20 cellular contexts compared by ENCODE assay signal in genomic region chr11:83185767-83186166, GRCh38. TPM values are rescaled to one million over a fixed set of nuclear protein-coding genes. Genes with fewer than 3 reads are reported as not detected.
DNase-seq lines count a peak whose midpoint lies in the region; ATAC-seq, FAIRE-seq and TF ChIP-seq lines count a peak whose summit lies in the region.
"Had no signal": no experiment of that assay in that cellular context is flagged by ENCODE, and none has a peak within 500 bp of the region (broad histone marks: within the 10 kb centered on the region; RNA-seq: fewer than 3 reads in every experiment).

No MANE protein-coding gene starts in this region.

- H4K20me1 ChIP-seq in IMR-90 (ENCODE audit: insufficient read depth, low read length) = no peaks in the 10 kb centered on the region
- H4K20me1 ChIP-seq in K562 (replicated peaks; ENCODE audit: control insufficient read depth, insufficient read depth, low read length) = no peaks in the 10 kb centered on the region

- no peak overlapping the region for H3K4me2 ChIP-seq in A549
- no peak overlapping the region for H3K4me2 ChIP-seq in IMR-90 (ENCODE audit: low read depth, low read length)
- no peak overlapping the region for H3K4me2 ChIP-seq in K562 (ENCODE audit: insufficient read depth, low read length)

- TF ChIP-seq RAD21 in A549 (conservative IDR thresholded peaks at IDR 0.05 in 1 of 2, IDR thresholded peaks at IDR 0.05 in 1 of 2) (no peak), IMR-90 (IDR thresholded peaks at IDR 0.05; ENCODE audit: low read length) (no peak), K562 (CRISPR knock-in tag; conservative IDR thresholded peaks at IDR 0.05 in 1 of 2, IDR thresholded peaks at IDR 0.05 in 1 of 2) (no peak)

- no peak overlapping the region for H2AK9ac ChIP-seq in IMR-90 (replicated peaks; ENCODE audit: low read depth, low read length, poor library complexity)

- no peaks in the 10 kb centered on the region for H3K27me3 Mint-ChIP-seq in CD4-positive, CD25-positive, alpha-beta regulatory T cell
- H3K27me3 Mint-ChIP-seq: CD4-positive, alpha-beta T cell; IgD-negative memory B cell had no signal

- no peak overlapping the region for H2BK20ac ChIP-seq in IMR-90 (ENCODE audit: low read depth, low read length)

- H3K14ac ChIP-seq in IMR-90 (replicated peaks; ENCODE audit: low read depth, low read length) = no peak overlapping the region

- H3K4me1 ChIP-seq in A549 (peaks cover 8% of the 10 kb centered on the region; the same call in 1 of the 3 replicates), IMR-90 (ENCODE audit: control insufficient read depth, insufficient read depth, low read length) (no peaks in the 10 kb centered on the region), K562 (replicated peaks in 1 of 2; ENCODE audit: control insufficient read depth in 2 of 2, insufficient read depth in 2 of 2, low read length in 2 of 2) (no peaks in the 10 kb centered on the region)
- H3K4me1 ChIP-seq in CD4-positive, CD25-positive, alpha-beta regulatory T cell (ENCODE audit: control insufficient read depth, insufficient read depth, low read length, poor library complexity, severe bottlenecking) = no peaks in the 10 kb centered on the region
- H3K4me1 ChIP-seq: BE2C had no signal

- TF ChIP-seq CTCF in A549 (IDR thresholded peaks at IDR 0.05) (no peak), IMR-90 (conservative IDR thresholded peaks at IDR 0.05; ENCODE audit: low read depth, low read length) (no peak), K562 (IDR thresholded peaks at IDR 0.05 in 2 of 3, conservative IDR thresholded peaks at IDR 0.05 in 1 of 3; ENCODE audit: insufficient read depth in 2 of 3, low read depth in 1 of 3, low read length in 3 of 3) (no peak), WERI-Rb-1 (IDR thresholded peaks at IDR 0.05; ENCODE audit: low read depth, low read length) (no peak)

- no peak overlapping the region for H2AK5ac ChIP-seq in IMR-90 (ENCODE audit: low read depth, low read length)

- H4K8ac ChIP-seq in IMR-90 (ENCODE audit: low read depth in 2 of 2, low read length in 2 of 2) = no peak overlapping the region

- H3K4me3 ChIP-seq in A549 (no peak overlapping the region), IMR-90 (ENCODE audit: insufficient read depth, low read depth, low read length) (no peak overlapping the region), K562 (no peak overlapping the region), WERI-Rb-1 (ENCODE audit: low read depth, low read length) (no peak overlapping the region)
- no peak overlapping the region for H3K4me3 ChIP-seq in CD4-positive, CD25-positive, alpha-beta regulatory T cell (ENCODE audit: low read depth, low read length)

- H4K5ac ChIP-seq in IMR-90 (ENCODE audit: low read depth, low read length) = peak overlapping the region; percentile 21; the same call in 1 of the 2 replicates

- no peak overlapping the region for H4K91ac ChIP-seq in IMR-90 (ENCODE audit: insufficient read depth, low read depth, low read length)

- peaks cover 23% of the 10 kb centered on the region for H3K36me3 Mint-ChIP-seq in CD4-positive, CD25-positive, alpha-beta regulatory T cell
- H3K36me3 Mint-ChIP-seq: IgD-negative memory B cell had no signal

- H3K9me3 ChIP-seq in A549 (no peaks in the 10 kb centered on the region), IMR-90 (ENCODE audit: control insufficient read depth, insufficient read depth, low read length) (no peaks in the 10 kb centered on the region), K562 (replicated peaks; ENCODE audit: control insufficient read depth, insufficient read depth, low read depth, low read length) (no peaks in the 10 kb centered on the region), WERI-Rb-1 (ENCODE audit: severe bottlenecking) (no peaks in the 10 kb centered on the region)
- H3K9me3 ChIP-seq in CD4-positive, CD25-positive, alpha-beta regulatory T cell (ENCODE audit: control insufficient read depth in 2 of 2, low read length in 2 of 2) = no peaks in the 10 kb centered on the region
- H3K9me3 ChIP-seq: BE2C had no signal

- POLR2A ChIA-PET in A549 (lab: Yijun Ruan, JAX) (no interaction called here), IMR-90 (lab: Charles Lee; ENCODE audit: unreplicated experiment) (no interaction called here), K562 (lab: Yijun Ruan, JAX) (interaction anchor here (3.1 kb wide), 1 partner anchor 13 kb away, joined by 14 read pairs; no protein-coding TSS in a partner anchor)

- peaks cover 3% of the 10 kb centered on the region; the same call in 1 of the 3 replicates for H3K79me2 ChIP-seq in K562 (ENCODE audit: control insufficient read depth, insufficient read depth, low read length)

- no peak for TF ChIP-seq POLR2A in A549 (IDR thresholded peaks at IDR 0.05; ENCODE audit: low read length)
- TF ChIP-seq POLR2A in IMR-90 (IDR thresholded peaks at IDR 0.05; ENCODE audit: low read depth, low read length) = no peak
- peak; percentile 41; the same call in 1 of the 2 replicates for TF ChIP-seq POLR2A in K562 (conservative IDR thresholded peaks at IDR 0.05)

- H3K4me3 Mint-ChIP-seq in CD4-positive, CD25-positive, alpha-beta regulatory T cell = no peak overlapping the region
- H3K4me3 Mint-ChIP-seq: CD4-positive, alpha-beta T cell; H9; IgD-negative memory B cell had no signal

- no peak overlapping the region for H2AFZ ChIP-seq in IMR-90 (replicated peaks; ENCODE audit: low read length, poor library complexity)
- H2AFZ ChIP-seq in K562 (ENCODE audit: low read depth, low read length) = no peak overlapping the region

- no peak overlapping the region for H2BK5ac ChIP-seq in IMR-90 (ENCODE audit: low read depth, low read length, poor library complexity, severe bottlenecking)

- 94% methylated on average over 1 of the region's 1 CpG for WGBS in A549 (ENCODE audit: missing lambda C conversion rate)
- WGBS in IMR-90 (ENCODE audit: extremely low coverage in 2 of 2, insufficient read length in 1 of 2), 2 experiments = no CpG with 5 or more reads among the region's 1 CpG
- WGBS in K562 (ENCODE audit: insufficient coverage, low coverage, missing lambda C conversion rate) = 63% methylated on average over 1 of the region's 1 CpG

- FAIRE-seq in A549 (lab: Jason Lieb, UNC) (no peak), K562 (lab: Jason Lieb, UNC) (no peak)
- FAIRE-seq: GM12892, GM18507 had no signal

- dilution Hi-C loops in IMR-90 (cut with HindIII; ENCODE audit: low sequenced_read_pairs, unreplicated experiment) = no loop called here

- H3K4me1 Mint-ChIP-seq in CD4-positive, CD25-positive, alpha-beta regulatory T cell = peaks cover 16 to 25% (median 18%) of the 10 kb centered on the region in 4 donors
- H3K4me1 Mint-ChIP-seq: H9 had no signal

- H3K27ac Mint-ChIP-seq in CD4-positive, CD25-positive, alpha-beta regulatory T cell = no peak overlapping the region
- H3K27ac Mint-ChIP-seq: H9 had no signal

- peaks cover 70% of the 10 kb centered on the region for H3K36me3 ChIP-seq in CD4-positive, CD25-positive, alpha-beta regulatory T cell (ENCODE audit: control insufficient read depth, insufficient read depth, low read length)
- H3K36me3 ChIP-seq in IMR-90 (ENCODE audit: control insufficient read depth, insufficient read depth, low read length) (peaks cover 29% of the 10 kb centered on the region), K562 (ENCODE audit: control insufficient read depth, insufficient read depth, low read length) (peaks cover 79% of the 10 kb centered on the region), WERI-Rb-1 (peaks cover 79% of the 10 kb centered on the region)

- H3K23ac ChIP-seq in IMR-90 (ENCODE audit: low read depth, low read length) = no peak overlapping the region

- intact Hi-C loops in IMR-90 (cut with micrococcal nuclease) (no loop called here), K562 (cut with micrococcal nuclease) (no loop called here)

- BruUV-seq in IMR-90 (replicated peaks; lab: Mats Ljungman, UMichigan) (no TSS peak), K562 (replicated peaks; lab: Mats Ljungman, UMichigan) (no TSS peak)

- no peak overlapping the region for H2BK15ac ChIP-seq in IMR-90 (ENCODE audit: low read depth, low read length)

- CTCF ChIA-PET in A549 (lab: Yijun Ruan, JAX) (no interaction called here), IMR-90 (lab: Yijun Ruan, JAX) (no interaction called here), K562 (lab: Yijun Ruan, JAX; ENCODE audit: low intra/inter-chr PET ratio) (no interaction called here)

- H3K79me1 ChIP-seq in IMR-90 (ENCODE audit: low read depth in 1 of 2, low read length in 2 of 2) = peaks cover 10 to 17% of the 10 kb centered on the region in 2 experiments

- no peak overlapping the region for H3K9ac ChIP-seq in IMR-90 (ENCODE audit: low read depth, low read length)
- no peak overlapping the region for H3K9ac ChIP-seq in K562 (ENCODE audit: insufficient read depth in 1 of 2, low read depth in 2 of 2, low read length in 2 of 2)

- in situ Hi-C loops in IMR-90 (cut with MboI; ENCODE audit: low sequenced_read_pairs) = no loop called here
- in situ Hi-C loops in K562 (cut with MboI) = no loop called here
- in situ Hi-C loops in ACHN (cut with HindIII; ENCODE audit: low pct_ligation_motif_present, low pct_unique_long_range_greater_than_20kb, low sequenced_read_pairs) = no loop called here

- TF ChIP-seq EP300 in A549 (IDR thresholded peaks at IDR 0.05) (no peak), K562 (IDR thresholded peaks at IDR 0.05; ENCODE audit: low read length) (no peak)

- no peaks in the 10 kb centered on the region for H3K9me1 ChIP-seq in IMR-90 (ENCODE audit: insufficient read depth, low read length)
- H3K9me1 ChIP-seq in K562 (ENCODE audit: control insufficient read depth, insufficient read depth, low read length) = no peaks in the 10 kb centered on the region

- no peak overlapping the region for H2BK120ac ChIP-seq in IMR-90 (ENCODE audit: low read depth, low read length)

- no peak overlapping the region for H3K4ac ChIP-seq in IMR-90 (ENCODE audit: low read depth, low read length)

- ATAC-seq in A549 (no peak), IMR-90 (ENCODE audit: low read depth) (no peak), K562 (0 out of 3 replicates have a peak, but pooled peaks have one; percentile 7)
- no peak for ATAC-seq in CD4-positive, CD25-positive, alpha-beta regulatory T cell (ENCODE audit: low read depth in 2 of 2)

- H3K56ac ChIP-seq in IMR-90 (ENCODE audit: extremely low read depth, insufficient read depth, low read length) = no peak overlapping the region

- no peak overlapping the region for H3K18ac ChIP-seq in IMR-90 (ENCODE audit: low read depth, low read length)

- H3K27me3 ChIP-seq in CD4-positive, CD25-positive, alpha-beta regulatory T cell (ENCODE audit: control insufficient read depth, insufficient read depth, low read length) = no peaks in the 10 kb centered on the region
- no peaks in the 10 kb centered on the region for H3K27me3 ChIP-seq in IMR-90 (ENCODE audit: control insufficient read depth, insufficient read depth, low read length)
- no peaks in the 10 kb centered on the region for H3K27me3 ChIP-seq in K562 (ENCODE audit: control insufficient read depth in 2 of 2, insufficient read depth in 2 of 2, low read length in 2 of 2)
- H3K27me3 ChIP-seq in WERI-Rb-1 (ENCODE audit: insufficient read depth, low read depth, severe bottlenecking) = no peaks in the 10 kb centered on the region
- H3K27me3 ChIP-seq: BE2C had no signal

- no peak for DNase-seq in A549 (ENCODE audit: low read depth in 1 of 2, low spot score in 1 of 2)
- DNase-seq in CD4-positive, CD25-positive, alpha-beta regulatory T cell = no peak
- no peak for DNase-seq in IMR-90
- no peak for DNase-seq in K562 (ENCODE audit: extremely low read depth in 1 of 4, low spot score in 3 of 4)
- no peak for DNase-seq in WERI-Rb-1
- DNase-seq in ACHN = no peak
- DNase-seq in NCI-H1105 (lab: John Stamatoyannopoulos, UW) = no peak
- DNase-seq in effector CD4-positive, alpha-beta T cell = no peak
- DNase-seq: BE2C; C1 segment of cervical spinal cord; CD4-positive, alpha-beta T cell; DMS153; DMS79; GDM1; GOT3; H9; KG1 had no signal

- no peaks in the 10 kb centered on the region for H3K9me3 Mint-ChIP-seq in CD4-positive, CD25-positive, alpha-beta regulatory T cell
- H3K9me3 Mint-ChIP-seq: CD4-positive, alpha-beta T cell; H9; IgD-negative memory B cell had no signal

- no peak overlapping the region for H3K27ac ChIP-seq in A549
- H3K27ac ChIP-seq in CD4-positive, CD25-positive, alpha-beta regulatory T cell (ENCODE audit: insufficient read depth, low read length, poor library complexity, severe bottlenecking) = peak overlapping the region; percentile 11
- no peak overlapping the region for H3K27ac ChIP-seq in IMR-90 (ENCODE audit: insufficient read depth, low read length)
- H3K27ac ChIP-seq in K562 (ENCODE audit: extremely low read depth, low read depth, low read length) = no peak overlapping the region
- H3K27ac ChIP-seq in WERI-Rb-1 = no peak overlapping the region

RNA-seq across cellular contexts. Expression of gene ANKRD42, which starts 7.7 kb away (rescaled TPM):
- polyA plus RNA-seq in A549 (2011; rRNA removed) = 10.9 and 13.2 TPM in 2 replicates
- 5.0 and 5.2 TPM in 2 replicates for polyA plus RNA-seq in A549 (2012; cell fraction: cytosol; rRNA removed)
- polyA plus RNA-seq in A549 (2012; cell fraction: nucleus; rRNA removed) = 3.0 and 4.4 TPM in 2 replicates
- 9.1 to 11.0 TPM (median 10.9 TPM) in 3 replicates for polyA plus RNA-seq in A549 (2017; fragmentation: RNase III; extraction: RNeasy Plus Mini Kit Qiagen cat#74134 plus additional on column Dnase treatment)
- 7.1 and 8.5 TPM in 2 replicates for polyA minus RNA-seq in A549 (2011; rRNA and poly(A)+ RNA removed)
- total RNA-seq in CD4-positive, CD25-positive, alpha-beta regulatory T cell = 4.1 TPM
- polyA plus RNA-seq in CD4-positive, CD25-positive, alpha-beta regulatory T cell = 1 to 10 TPM; 1.3 to 4.2 (median 2.8) TPM
- 5.6 and 6.9 TPM in 2 replicates for total RNA-seq in IMR-90 (2012; rRNA removed)
- polyA plus RNA-seq in IMR-90 (2012; rRNA removed) = 4.2 and 5.2 TPM in 2 replicates
- polyA plus RNA-seq in IMR-90 (2012; cell fraction: cytosol; rRNA removed) = 2.9 and 3.5 TPM in 2 replicates
- polyA plus RNA-seq in IMR-90 (2012; cell fraction: nucleus; rRNA removed; ENCODE audit: low replicate concordance) = 3.1 and 7.1 TPM in 2 replicates
- 3.1 and 7.2 TPM in 2 replicates for total RNA-seq in K562 (2011; cell fraction: chromatin; rRNA removed; ENCODE audit: low replicate concordance)
- 2.5 and 3.6 TPM in 2 replicates for total RNA-seq in K562 (2011; cell fraction: nucleolus; rRNA removed)
- total RNA-seq in K562 (2011; cell fraction: nucleoplasm; rRNA removed) = 4.7 and 8.2 TPM in 2 replicates
- 6.0 and 7.2 TPM in 2 replicates for total RNA-seq in K562 (2014; rRNA removed)
- 4.2 and 4.3 TPM in 2 replicates for total RNA-seq in K562 (2014; rRNA removed; fragmentation: Illumina TruSeq; extraction: Trizol)
- 4.1 and 6.4 TPM in 2 replicates for total RNA-seq in K562 (2015; rRNA removed; fragmentation: Illumina TruSeq; extraction: Trizol)
- total RNA-seq in K562 (2021) = 6.1 and 6.7 TPM in 2 replicates
- polyA plus RNA-seq in K562 (2011; rRNA removed) = 8.2 and 9.1 TPM in 2 replicates
- polyA plus RNA-seq in K562 (2011; cell fraction: cytosol; rRNA removed) = 3.1 and 6.0 TPM in 2 replicates
- polyA plus RNA-seq in K562 (2011; cell fraction: nucleus; rRNA removed) = 9.4 and 10.3 TPM in 2 replicates
- 4.4 and 5.3 TPM in 2 replicates for polyA plus RNA-seq in K562 (2012)
- 5.3 and 6.6 TPM in 2 replicates for polyA plus RNA-seq in K562 (2014; fragmentation: Illumina TruSeq; extraction: Trizol)
- 1 to 10 TPM; 2.8 to 5.5 TPM for polyA plus RNA-seq in K562 (2014; fragmentation: Nextera tagmentation; extraction: Ambion mirVana)
- polyA plus RNA-seq in K562 (2014; rRNA removed) = 7.0 and 8.8 TPM in 2 replicates
- polyA minus RNA-seq in K562 (2011; rRNA and poly(A)+ RNA removed) = 5.0 and 7.3 TPM in 2 replicates
- polyA minus RNA-seq in K562 (2011; cell fraction: cytosol; rRNA and poly(A)+ RNA removed) = 2.3 and 2.7 TPM in 2 replicates
- polyA minus RNA-seq in K562 (2011; cell fraction: nucleus; rRNA and poly(A)+ RNA removed) = 4.6 and 5.7 TPM in 2 replicates

RNA-seq across cellular contexts. Expression of gene PCF11, which starts 28.8 kb away (rescaled TPM):
- polyA plus RNA-seq in A549 (2011; rRNA removed) (41.1 and 42.3 TPM in 2 replicates), A549 (2017; fragmentation: RNase III; extraction: RNeasy Plus Mini Kit Qiagen cat#74134 plus additional on column Dnase treatment) (24.7 to 28.7 TPM (median 25.2 TPM) in 3 replicates), IMR-90 (2012; rRNA removed) (16.2 and 19.2 TPM in 2 replicates), K562 (2011; rRNA removed) (91.6 and 104 TPM in 2 replicates), K562 (2014; fragmentation: Illumina TruSeq; extraction: Trizol) (50.1 and 53.9 TPM in 2 replicates), K562 (2014; fragmentation: Nextera tagmentation; extraction: Ambion mirVana) (10 to 100 TPM in 1 of 2 experiments, 1 to 10 TPM in 1; 9.3 to 11.3 TPM), K562 (2014; rRNA removed) (77.6 and 78.0 TPM in 2 replicates)
- 15.7 and 17.1 TPM in 2 replicates for polyA plus RNA-seq in A549 (2012; cell fraction: cytosol; rRNA removed)
- 33.1 and 54.1 TPM in 2 replicates for polyA plus RNA-seq in A549 (2012; cell fraction: nucleus; rRNA removed)
- polyA minus RNA-seq in A549 (2011; rRNA and poly(A)+ RNA removed) = 32.9 and 37.8 TPM in 2 replicates
- 161 TPM for total RNA-seq in CD4-positive, CD25-positive, alpha-beta regulatory T cell
- polyA plus RNA-seq in CD4-positive, CD25-positive, alpha-beta regulatory T cell = 10 to 100 TPM; 19.2 to 33.3 (median 26.2) TPM
- total RNA-seq in IMR-90 (2012; rRNA removed) (26.7 and 34.2 TPM in 2 replicates), K562 (2014; rRNA removed) (37.4 and 42.4 TPM in 2 replicates), K562 (2014; rRNA removed; fragmentation: Illumina TruSeq; extraction: Trizol) (63.3 and 71.5 TPM in 2 replicates), K562 (2015; rRNA removed; fragmentation: Illumina TruSeq; extraction: Trizol) (64.1 and 71.8 TPM in 2 replicates), K562 (2021) (48.6 and 54.4 TPM in 2 replicates)
- 7.3 and 12.7 TPM in 2 replicates for polyA plus RNA-seq in IMR-90 (2012; cell fraction: cytosol; rRNA removed)
- polyA plus RNA-seq in IMR-90 (2012; cell fraction: nucleus; rRNA removed; ENCODE audit: low replicate concordance) = 84.8 and 142 TPM in 2 replicates
- total RNA-seq in K562 (2011; cell fraction: chromatin; rRNA removed; ENCODE audit: low replicate concordance) = 149 and 246 TPM in 2 replicates
- total RNA-seq in K562 (2011; cell fraction: nucleolus; rRNA removed) = 121 and 125 TPM in 2 replicates
- total RNA-seq in K562 (2011; cell fraction: nucleoplasm; rRNA removed) = 244 and 270 TPM in 2 replicates
- 41.1 and 92.3 TPM in 2 replicates for polyA plus RNA-seq in K562 (2011; cell fraction: cytosol; rRNA removed)
- polyA plus RNA-seq in K562 (2011; cell fraction: nucleus; rRNA removed) = 249 and 310 TPM in 2 replicates
- polyA plus RNA-seq in K562 (2012) = 36.3 and 47.3 TPM in 2 replicates
- polyA minus RNA-seq in K562 (2011; rRNA and poly(A)+ RNA removed) = 93.4 and 117 TPM in 2 replicates
- polyA minus RNA-seq in K562 (2011; cell fraction: cytosol; rRNA and poly(A)+ RNA removed) = 21.8 and 22.7 TPM in 2 replicates
- polyA minus RNA-seq in K562 (2011; cell fraction: nucleus; rRNA and poly(A)+ RNA removed) = 133 and 206 TPM in 2 replicates

Comparison
In these comparisons a context has a peak if more than half of its experiments do, and no peak if none do; other contexts are left out.
1. Of the 35 proteins assayed by ChIP-seq in both K562 and A549: peak only in K562: POLR2A and POLR2AphosphoS2; only in A549: HMGXB4; in both: none; in neither: 32.